Comparison of ENCODE assay signal across 9 cellular contexts in the genomic region with DNA sequence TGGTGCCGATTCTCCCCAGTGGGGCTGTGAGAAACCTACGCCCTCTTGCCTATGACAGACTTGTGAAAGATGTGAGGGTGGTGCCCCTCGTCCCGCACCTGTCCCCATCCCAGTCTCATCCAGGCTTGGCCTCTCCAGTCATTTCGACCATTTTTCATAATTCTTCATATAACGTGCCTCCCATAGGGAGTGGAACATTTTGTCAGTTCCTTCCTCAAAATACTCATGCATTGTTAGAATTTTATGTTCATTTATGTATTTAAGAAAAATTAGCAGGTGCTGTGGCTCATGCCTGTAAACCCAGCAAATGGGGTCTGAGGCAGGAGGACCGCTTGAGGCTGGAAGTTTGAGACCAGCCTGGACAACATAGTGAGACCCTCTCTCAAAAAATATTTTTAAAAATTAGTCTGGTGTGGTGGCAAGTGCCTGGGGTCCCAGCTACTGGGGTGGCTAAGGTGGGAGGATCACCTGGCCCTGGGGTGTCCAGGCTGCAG. TPM values are rescaled to one million over a fixed set of nuclear protein-coding genes. Genes with fewer than 3 reads are reported as not detected.
A peak's percentile ranks its signal among the peaks of the same experiment; 100 is the strongest.
DNase-seq lines count a peak whose midpoint lies in the region; ATAC-seq and TF ChIP-seq lines count a peak whose summit lies in the region.
"Had no signal": no experiment of that assay in that cellular context is flagged by ENCODE, and none has a peak within 500 bp of the region (broad histone marks: within the 10 kb centered on the region; RNA-seq: fewer than 3 reads in every experiment).

No MANE protein-coding gene starts in this region.

- H3K36me3 ChIP-seq in colonic mucosa (no peaks in the 10 kb centered on the region), neutrophil (peaks cover 15% of the 10 kb centered on the region)

- H3K9me3 ChIP-seq in colonic mucosa (no peaks in the 10 kb centered on the region), neutrophil (no peaks in the 10 kb centered on the region)

- H3K27ac Mint-ChIP-seq in IgD-negative memory B cell = peak overlapping the region; percentile 94 to 99 (median 99)

- H3K9me3 Mint-ChIP-seq in IgD-negative memory B cell = peaks cover 0 to 2% (median 0%) of the 10 kb centered on the region in 3 donors

- peaks cover 2% of the 10 kb centered on the region for H3K27me3 Mint-ChIP-seq in IgD-negative memory B cell

- H3K36me3 Mint-ChIP-seq in IgD-negative memory B cell = peaks cover 2% of the 10 kb centered on the region

- DNase-seq in colonic mucosa = no peak
- no peak for DNase-seq in NCI-H2227 treated with DMSO at 0.1 percent for 48 hours (lab: John Stamatoyannopoulos, UW)

- H3K4me3 Mint-ChIP-seq in IgD-negative memory B cell = peak overlapping the region; percentile 97 to 99 (median 98)

- peak overlapping the region; percentile 74 for H3K4me3 ChIP-seq in colonic mucosa
- H3K4me3 ChIP-seq in neutrophil (ENCODE audit: low read depth in 1 of 2, low read length in 1 of 2) = peak overlapping the region; percentile 80 to 82

- peaks cover 5% of the 10 kb centered on the region for H3K4me1 ChIP-seq in colonic mucosa
- H3K4me1 ChIP-seq in neutrophil (ENCODE audit: control insufficient read depth in 1 of 2, insufficient read depth in 1 of 2, low read depth in 1 of 2, low read length in 1 of 2) = peaks cover 14 to 17% of the 10 kb centered on the region in 2 experiments

- H3K9ac ChIP-seq in colonic mucosa (ENCODE audit: low read depth in 2 of 2, low read length in 2 of 2) = no peak overlapping the region

- peaks cover 10 to 12% (median 11%) of the 10 kb centered on the region in 3 donors for H3K4me1 Mint-ChIP-seq in IgD-negative memory B cell

- intact Hi-C loops in colonic mucosa (cut with DNase I) = no loop called here

- H3K27ac ChIP-seq in C4-2B (peak overlapping the region; percentile 82; the same call in 1 of the 2 replicates), colonic mucosa (peak overlapping the region; percentile 31), neutrophil (peak overlapping the region; percentile 92)

- H3K27me3 ChIP-seq in colonic mucosa = no peaks in the 10 kb centered on the region
- H3K27me3 ChIP-seq in neutrophil = no peaks in the 10 kb centered on the region

- no peak for TF ChIP-seq CTCF in C4-2B (conservative IDR thresholded peaks at IDR 0.05)
- TF ChIP-seq CTCF in colonic mucosa (IDR thresholded peaks at IDR 0.05) = no peak
- no peak for TF ChIP-seq CTCF in neutrophil (IDR thresholded peaks at IDR 0.05)

- ATAC-seq in HG02970 (IDR thresholded peaks at IDR 0.05; ENCODE audit: low FRiP score, unreplicated experiment) (no peak), GM21390 (IDR thresholded peaks at IDR 0.05; ENCODE audit: unreplicated experiment) (no peak), HG03108 (IDR thresholded peaks at IDR 0.05; ENCODE audit: unreplicated experiment) (no peak)

RNA-seq across cellular contexts. Expression of a gene that starts 0.8 kb away (rescaled TPM):
- 163 TPM for polyA plus RNA-seq in IgD-negative memory B cell
- total RNA-seq in colonic mucosa = 10 to 100 TPM; 14.3 to 30.7 TPM

RNA-seq across cellular contexts. Expression of a gene that starts 19.7 kb away (rescaled TPM):
- polyA plus RNA-seq in IgD-negative memory B cell = not detected
- 10 to 100 TPM; 27.4 to 38.6 TPM for total RNA-seq in colonic mucosa
- total RNA-seq: LHCN-M2 had no signal

RNA-seq across cellular contexts. Expression of a gene that starts 42.8 kb away (rescaled TPM):
- 70.0 TPM for polyA plus RNA-seq in IgD-negative memory B cell
- 10 to 100 TPM in 1 of 2 donors, 1 to 10 TPM in 1; 6.8 to 12.6 TPM for total RNA-seq in colonic mucosa

RNA-seq across cellular contexts. Expression of a gene that starts 44.6 kb away (rescaled TPM):
- 17.0 TPM for polyA plus RNA-seq in IgD-negative memory B cell
- 1 to 10 TPM; 7.1 to 9.8 TPM for total RNA-seq in colonic mucosa

Comparison
In these comparisons a context has a peak if more than half of its experiments do, and no peak if none do; other contexts are left out.
1. H3K27ac ChIP-seq: peak in every context shown above with its lines; median percentile 92 in neutrophil; 82 in C4-2B; 31 in colonic mucosa.